In the genomic region with DNA sequence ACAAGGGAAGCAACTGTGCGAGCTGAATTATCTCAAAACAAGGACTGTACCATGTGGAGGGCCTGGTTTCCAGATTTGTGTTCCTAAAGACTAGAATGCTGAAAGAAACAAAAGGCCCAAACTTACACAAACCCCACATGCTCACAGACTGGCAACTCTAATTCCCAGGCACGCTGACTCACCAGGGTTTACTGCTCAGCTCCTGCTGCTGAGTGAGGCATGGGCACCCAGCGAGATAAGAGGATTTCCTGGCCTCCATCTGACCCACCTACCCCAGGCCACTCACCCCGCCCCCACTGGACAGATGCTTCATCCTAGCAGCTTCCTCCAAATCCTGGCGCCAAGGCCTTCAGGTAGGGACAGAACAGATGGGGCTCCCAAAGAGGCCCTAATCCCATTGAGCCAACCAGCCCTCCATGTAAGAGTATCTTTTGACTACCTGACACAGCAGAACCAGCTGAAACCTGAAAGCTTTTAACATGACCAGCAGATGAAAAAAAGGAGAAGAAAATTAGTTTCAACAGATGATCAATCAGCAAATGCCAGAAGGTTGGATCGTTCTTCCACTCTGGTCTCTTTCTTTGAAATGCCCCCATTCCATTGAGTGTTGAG, we compare ENCODE assay signal across 9 cellular contexts. TPM values are rescaled to one million over a fixed set of nuclear protein-coding genes. Genes with fewer than 3 reads are reported as not detected.
A peak's percentile ranks its signal among the peaks of the same experiment; 100 is the strongest.
DNase-seq lines count a peak whose midpoint lies in the region; ATAC-seq and TF ChIP-seq lines count a peak whose summit lies in the region.
"Had no signal": no experiment of that assay in that cellular context is flagged by ENCODE, and none has a peak within 500 bp of the region (broad histone marks: within the 10 kb centered on the region; RNA-seq: fewer than 3 reads in every experiment).

No MANE protein-coding gene starts in this region.

- intact Hi-C loops in activated T-helper 2 cell treated with anti-CD3 and anti-CD28 coated beads, Interferon-gamma antibody, Interleukin-2, Interleukin-4, amounts not matched to agents 10 μg/mL and 5 μg/mL and 100 μg/mL, durations not matched to agents 14 hours and 24 hours and 36 hours (cut with micrococcal nuclease): no loop called here
- intact Hi-C loops in heart left ventricle (cut with DNase I): loop anchor here in 6 of 10 donors (5.0 kb wide), 2 partner anchors 36 to 41 kb away; a partner anchor contains a TSS

- H3K9me3 Mint-ChIP-seq in activated T-helper 2 cell treated with anti-CD3 and anti-CD28 coated beads, Interferon-gamma antibody, Interleukin-2, Interleukin-4, amounts not matched to agents 10 μg/mL and 5 μg/mL and 100 μg/mL, durations not matched to agents 14 hours and 24 hours and 36 hours: no peaks in the 10 kb centered on the region
- H3K9me3 Mint-ChIP-seq in immature natural killer cell: no peaks in the 10 kb centered on the region

- in situ Hi-C loops in G401 (cut with HindIII; ENCODE audit: low sequenced_read_pairs): no loop called here

- H3K36me3 Mint-ChIP-seq in activated T-helper 2 cell treated with anti-CD3 and anti-CD28 coated beads, Interferon-gamma antibody, Interleukin-2, Interleukin-4, amounts not matched to agents 10 μg/mL and 5 μg/mL and 100 μg/mL, durations not matched to agents 14 hours and 24 hours and 36 hours (ENCODE audit: low read depth): peaks cover 63% of the 10 kb centered on the region
- peaks cover 0 to 4% (median 3%) of the 10 kb centered on the region in 3 donors for H3K36me3 Mint-ChIP-seq in immature natural killer cell

- H3K27ac Mint-ChIP-seq in activated T-helper 2 cell treated with anti-CD3 and anti-CD28 coated beads, Interferon-gamma antibody, Interleukin-2, Interleukin-4, amounts not matched to agents 10 μg/mL and 5 μg/mL and 100 μg/mL, durations not matched to agents 14 hours and 24 hours and 36 hours: peak overlapping the region; percentile 70
- peak overlapping the region in 1 of 6 donors; percentile 70 for H3K27ac Mint-ChIP-seq in immature natural killer cell

- H3K4me3 Mint-ChIP-seq in activated T-helper 2 cell treated with anti-CD3 and anti-CD28 coated beads, Interferon-gamma antibody, Interleukin-2, Interleukin-4, amounts not matched to agents 10 μg/mL and 5 μg/mL and 100 μg/mL, durations not matched to agents 14 hours and 24 hours and 36 hours (ENCODE audit: low read depth): no peak overlapping the region
- H3K4me3 Mint-ChIP-seq in immature natural killer cell: no peak overlapping the region

- DNase-seq in G401 (ENCODE audit: low spot score): peak; percentile 56
- peak; percentile 49 for DNase-seq in HK-2 (ENCODE audit: unreplicated experiment)
- DNase-seq in activated T-helper 2 cell treated with anti-CD3 and anti-CD28 coated beads, Interferon-gamma antibody, Interleukin-2, Interleukin-4, amounts not matched to agents 10 μg/mL and 5 μg/mL and 100 μg/mL, durations not matched to agents 14 hours and 24 hours and 36 hours (ENCODE audit: low spot score): no peak
- DNase-seq in heart left ventricle: peak in 4 of 5 donors; percentile 38 to 79 (median 65)
- DNase-seq in stimulated activated naive CD8-positive, alpha-beta T cell treated with anti-CD3 and anti-CD28 coated beads, Interleukin-15, Interleukin-2, amounts not matched to agents 100 U/mL and 50 U/mL, for 24 hours: peak; percentile 12
- no peak for DNase-seq in DMS114 treated with DMSO at 0.1 percent for 48 hours (lab: John Stamatoyannopoulos, UW; ENCODE audit: unreplicated experiment)
- DNase-seq in immature natural killer cell: no peak
- no peak for DNase-seq in NCI-H748 treated with DMSO at 0.1 percent for 48 hours (lab: John Stamatoyannopoulos, UW)

- H3K4me3 ChIP-seq in heart left ventricle: no peak overlapping the region

- peaks cover 0 to 16% (median 7%) of the 10 kb centered on the region in 9 donors for H3K36me3 ChIP-seq in heart left ventricle

- 54 to 62% (median 58%) methylated on average over 6 of the region's 6 CpGs for WGBS in heart left ventricle, 4 donors

- H3K27me3 ChIP-seq in heart left ventricle: no peaks in the 10 kb centered on the region

- H3K4me1 ChIP-seq in heart left ventricle: peaks cover 6 to 90% (median 65%) of the 10 kb centered on the region in 12 donors

- H3K9me3 ChIP-seq in heart left ventricle: no peaks in the 10 kb centered on the region

- H3K4me1 Mint-ChIP-seq in activated T-helper 2 cell treated with anti-CD3 and anti-CD28 coated beads, Interferon-gamma antibody, Interleukin-2, Interleukin-4, amounts not matched to agents 10 μg/mL and 5 μg/mL and 100 μg/mL, durations not matched to agents 14 hours and 24 hours and 36 hours (ENCODE audit: low read depth): peaks cover 53% of the 10 kb centered on the region
- peaks cover 16 to 18% of the 10 kb centered on the region in 2 donors for H3K4me1 Mint-ChIP-seq in immature natural killer cell

- H3K27ac ChIP-seq in heart left ventricle: peak overlapping the region; percentile 5 to 85 (median 51)
- H3K27ac ChIP-seq: KMS-11 had no signal

- no peak for TF ChIP-seq CTCF in heart left ventricle (IDR thresholded peaks at IDR 0.05)

- peak in 3 of 4 donors; percentile 46 to 53 (median 47) for ATAC-seq in heart left ventricle
- peak; percentile 32 for ATAC-seq in stimulated activated naive CD8-positive, alpha-beta T cell treated with anti-CD3 and anti-CD28 coated beads, Interleukin-15, Interleukin-2, amounts not matched to agents 100 U/mL and 50 U/mL, for 24 hours

- no peak for TF ChIP-seq POLR2A in heart left ventricle (IDR thresholded peaks at IDR 0.05)

- H3K27me3 Mint-ChIP-seq in activated T-helper 2 cell treated with anti-CD3 and anti-CD28 coated beads, Interferon-gamma antibody, Interleukin-2, Interleukin-4, amounts not matched to agents 10 μg/mL and 5 μg/mL and 100 μg/mL, durations not matched to agents 14 hours and 24 hours and 36 hours (ENCODE audit: low read depth): no peaks in the 10 kb centered on the region
- H3K27me3 Mint-ChIP-seq in immature natural killer cell (ENCODE audit: low read depth in 3 of 3): peaks cover 0 to 1% (median 1%) of the 10 kb centered on the region in 3 donors

RNA-seq across cellular contexts. Expression of a gene that starts 33.9 kb away (rescaled TPM):
- total RNA-seq in G401 (2014; rRNA removed; shearing (Covaris generic)): 3.4 and 8.6 TPM in 2 replicates
- 17.4 and 19.2 TPM in 2 replicates for total RNA-seq in activated T-helper 2 cell treated with anti-CD3 and anti-CD28 coated beads, Interferon-gamma antibody, Interleukin-2, Interleukin-4, amounts not matched to agents 10 μg/mL and 5 μg/mL and 100 μg/mL, durations not matched to agents 14 hours and 24 hours and 36 hours
- 10 to 100 TPM in 7 of 9 donors, 1 to 10 TPM in 2; 8.3 to 21.4 (median 11.0) TPM for total RNA-seq in heart left ventricle
- polyA plus RNA-seq in heart left ventricle (10 to 100 TPM in 1 of 2 donors, 1 to 10 TPM in 1; 2.6 to 13.4 TPM), immature natural killer cell (1 to 10 TPM in 1 of 3 donors, under 1 TPM in 2; 0.06 to 1.5 (median 0.74) TPM)

RNA-seq across cellular contexts. Expression of a gene that starts 34.3 kb away (rescaled TPM):
- 59.0 and 88.5 TPM in 2 replicates for total RNA-seq in G401 (2014; rRNA removed; shearing (Covaris generic))
- 30.5 and 34.7 TPM in 2 replicates for total RNA-seq in activated T-helper 2 cell treated with anti-CD3 and anti-CD28 coated beads, Interferon-gamma antibody, Interleukin-2, Interleukin-4, amounts not matched to agents 10 μg/mL and 5 μg/mL and 100 μg/mL, durations not matched to agents 14 hours and 24 hours and 36 hours
- 100 to 1,000 TPM in 2 of 9 donors, 10 to 100 TPM in 7; 40.2 to 124 (median 54.6) TPM for total RNA-seq in heart left ventricle
- 10 to 100 TPM; 65.5 to 73.0 TPM for polyA plus RNA-seq in heart left ventricle
- polyA plus RNA-seq in immature natural killer cell: 10 to 100 TPM; 23.8 to 37.1 (median 36.4) TPM

RNA-seq across cellular contexts. Expression of a gene that starts 59.9 kb away (rescaled TPM):
- 8.7 and 9.8 TPM in 2 replicates for total RNA-seq in G401 (2014; rRNA removed; shearing (Covaris generic))
- total RNA-seq in activated T-helper 2 cell treated with anti-CD3 and anti-CD28 coated beads, Interferon-gamma antibody, Interleukin-2, Interleukin-4, amounts not matched to agents 10 μg/mL and 5 μg/mL and 100 μg/mL, durations not matched to agents 14 hours and 24 hours and 36 hours: 11.4 and 11.8 TPM in 2 replicates
- total RNA-seq in heart left ventricle: 1 to 10 TPM; 2.8 to 7.5 (median 4.8) TPM
- 1 to 10 TPM; 1.6 to 3.2 TPM for polyA plus RNA-seq in heart left ventricle
- polyA plus RNA-seq in immature natural killer cell: 1 to 10 TPM; 1.2 to 1.8 (median 1.7) TPM

RNA-seq across cellular contexts. Expression of a gene that starts 60.0 kb away (rescaled TPM):
- 12.6 and 18.0 TPM in 2 replicates for total RNA-seq in G401 (2014; rRNA removed; shearing (Covaris generic))
- 13.2 and 14.4 TPM in 2 replicates for total RNA-seq in activated T-helper 2 cell treated with anti-CD3 and anti-CD28 coated beads, Interferon-gamma antibody, Interleukin-2, Interleukin-4, amounts not matched to agents 10 μg/mL and 5 μg/mL and 100 μg/mL, durations not matched to agents 14 hours and 24 hours and 36 hours
- total RNA-seq in heart left ventricle: 10 to 100 TPM in 6 of 9 donors, 1 to 10 TPM in 3; 5.7 to 15.2 (median 11.9) TPM
- polyA plus RNA-seq in heart left ventricle: 1 to 10 TPM; 5.8 to 6.1 TPM
- polyA plus RNA-seq in immature natural killer cell: 1 to 10 TPM; 2.0 to 4.7 (median 4.2) TPM

Comparison
In these comparisons a context has a peak if more than half of its experiments do, and no peak if none do; other contexts are left out.
1. DNase-seq: peak in G401 (single experiment), HK-2 (single experiment), heart left ventricle (4 of 5) and stimulated activated naive CD8-positive, alpha-beta T cell treated with anti-CD3 and anti-CD28 coated beads, Interleukin-15, Interleukin-2, amounts not matched to agents 100 U/mL and 50 U/mL, for 24 hours (single experiment); none in activated T-helper 2 cell treated with anti-CD3 and anti-CD28 coated beads, Interferon-gamma antibody, Interleukin-2, Interleukin-4, amounts not matched to agents 10 μg/mL and 5 μg/mL and 100 μg/mL, durations not matched to agents 14 hours and 24 hours and 36 hours (single experiment), DMS114 treated with DMSO at 0.1 percent for 48 hours (single experiment), immature natural killer cell (0 of 3) and NCI-H748 treated with DMSO at 0.1 percent for 48 hours (single experiment).